15 cellular contexts compared by ENCODE assay signal in the genomic region with DNA sequence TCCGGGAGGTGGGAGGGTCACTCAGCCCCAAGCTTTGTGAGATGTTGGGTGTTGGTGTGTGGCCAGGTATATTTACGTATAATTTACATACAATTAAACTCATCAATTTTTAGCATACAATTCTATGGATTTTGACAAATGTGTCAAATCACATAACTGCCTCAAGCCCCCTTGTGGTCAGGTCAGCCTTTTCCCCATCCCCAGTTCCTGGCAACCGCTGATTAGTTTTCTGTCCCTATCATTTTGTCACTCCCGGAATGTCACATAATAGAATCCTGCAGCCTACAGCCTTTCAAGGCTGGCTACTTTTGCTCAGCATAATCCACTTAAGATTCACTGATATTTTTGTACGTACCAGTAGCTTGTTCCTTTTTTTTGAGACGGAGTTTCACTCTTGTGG. TPM values are rescaled to one million over a fixed set of nuclear protein-coding genes. Genes with fewer than 3 reads are reported as not detected.
DNase-seq lines count a peak whose midpoint lies in the region; ATAC-seq and TF ChIP-seq lines count a peak whose summit lies in the region.
"Had no signal": no experiment of that assay in that cellular context is flagged by ENCODE, and none has a peak within 500 bp of the region (broad histone marks: within the 10 kb centered on the region; RNA-seq: fewer than 3 reads in every experiment).

No MANE protein-coding gene starts in this region.

- H3K4me1 ChIP-seq in SK-N-SH (ENCODE audit: control insufficient read depth in 1 of 2, insufficient read depth in 2 of 2, low read depth in 1 of 2, low read length in 1 of 2) = peaks cover 0 to 12% of the 10 kb centered on the region in 2 experiments; a peak in 1 of 4 replicates

- H2AFZ ChIP-seq in SK-N-SH (ENCODE audit: low read depth) = no peak overlapping the region

- H3K79me2 ChIP-seq in SK-N-SH (ENCODE audit: insufficient read depth) = no peaks in the 10 kb centered on the region

- no peak overlapping the region for H3K27ac ChIP-seq in SK-N-SH (ENCODE audit: low read depth in 2 of 2, low read length in 1 of 2)
- H3K27ac ChIP-seq: cardiac muscle cell, ovary, tibial artery had no signal

- H3K4me3 ChIP-seq in SK-N-SH (ENCODE audit: low read depth in 2 of 2, low read length in 1 of 2) = peak overlapping the region in 1 of 2 experiments; percentile 2; a peak in 1 of 4 replicates
- H3K4me3 ChIP-seq in epithelial cell of proximal tubule (ENCODE audit: low read depth, low read length) = no peak overlapping the region
- H3K4me3 ChIP-seq: cardiac muscle cell, MG63, ovary, tibial artery had no signal

- H3K4me2 ChIP-seq in SK-N-SH = no peak overlapping the region

- TF ChIP-seq EP300 in SK-N-SH (IDR thresholded peaks at IDR 0.05; ENCODE audit: borderline replicate concordance in 1 of 2, low read depth in 1 of 2, low read length in 1 of 2) = no peak

- WGBS in SK-N-SH (ENCODE audit: low lambda C conversion rate) = 88% methylated on average over 6 of the region's 6 CpGs

- H3K9me2 ChIP-seq in SK-N-SH = no peaks in the 10 kb centered on the region

- CTCF ChIA-PET in SK-N-SH (lab: Yijun Ruan, JAX) = interaction anchor here (0.6 to 3.3 kb wide), 10 partner anchors 9 to 1169 kb away, joined by 3 to 14 read pairs (median 4); no protein-coding TSS in a partner anchor

- TF ChIP-seq CTCF in SK-N-SH (IDR thresholded peaks at IDR 0.05) (peak; percentile 40), epithelial cell of proximal tubule (conservative IDR thresholded peaks at IDR 0.05; ENCODE audit: low read depth, low read length) (peak; percentile 31), GM20000 (IDR thresholded peaks at IDR 0.05; ENCODE audit: extremely low read depth, missing control alignments) (no peak)

- 0 out of 2 replicates have a peak, but pooled peaks have one; percentile 9 for TF ChIP-seq RAD21 in SK-N-SH (IDR thresholded peaks at IDR 0.05; ENCODE audit: low read length)

- H3F3A ChIP-seq in SK-N-SH (replicated peaks; ENCODE audit: insufficient read depth) = peaks cover 5% of the 10 kb centered on the region

- H3K9ac ChIP-seq in SK-N-SH = no peak overlapping the region

- POLR2A ChIA-PET in SK-N-SH (lab: Yijun Ruan, JAX) = no interaction called here

- no peak for ATAC-seq in SK-N-SH treated with all-trans-retinoic acid at 6 μM for 48 hours

- no peaks in the 10 kb centered on the region for H3K36me3 ChIP-seq in SK-N-SH (replicated peaks in 1 of 2; ENCODE audit: control insufficient read depth in 1 of 2, insufficient read depth in 2 of 2, low read length in 1 of 2)
- H3K36me3 ChIP-seq: cardiac muscle cell, MG63, ovary, tibial artery had no signal

- no peaks in the 10 kb centered on the region for H3K27me3 ChIP-seq in SK-N-SH (ENCODE audit: insufficient read depth)
- H3K27me3 ChIP-seq: cardiac muscle cell, MG63, ovary had no signal

- no peaks in the 10 kb centered on the region for H4K20me1 ChIP-seq in SK-N-SH (ENCODE audit: insufficient read depth)

- peak; percentile 64 for DNase-seq in SK-N-SH
- DNase-seq in OCI-M1 (lab: John Stamatoyannopoulos, UW) = peak; percentile 30
- DNase-seq in epithelial cell of proximal tubule (ENCODE audit: low read depth) = no peak
- DNase-seq in effector CD8-positive, alpha-beta T cell (lab: John Stamatoyannopoulos, UW) = no peak
- no peak for DNase-seq in GM20000 (ENCODE audit: low spot score)
- DNase-seq in cerebellar cortex (ENCODE audit: low spot score) = no peak
- DNase-seq in NCI-H128 (lab: John Stamatoyannopoulos, UW; ENCODE audit: unreplicated experiment) = no peak
- DNase-seq: activated naive CD4-positive, alpha-beta T cell; erythroblast; MG63; NCI-H345; ovary; tibial artery had no signal

- H3K9me3 ChIP-seq in SK-N-SH = 0 out of 2 replicates have a peak, but pooled peaks cover 6% of the 10 kb centered on the region
- H3K9me3 ChIP-seq: ovary had no signal

TF ChIP-seq in SK-N-SH, 30 proteins besides CTCF, POLR2A, EP300 and RAD21:
- TF ChIP-seq, protein P1, sequence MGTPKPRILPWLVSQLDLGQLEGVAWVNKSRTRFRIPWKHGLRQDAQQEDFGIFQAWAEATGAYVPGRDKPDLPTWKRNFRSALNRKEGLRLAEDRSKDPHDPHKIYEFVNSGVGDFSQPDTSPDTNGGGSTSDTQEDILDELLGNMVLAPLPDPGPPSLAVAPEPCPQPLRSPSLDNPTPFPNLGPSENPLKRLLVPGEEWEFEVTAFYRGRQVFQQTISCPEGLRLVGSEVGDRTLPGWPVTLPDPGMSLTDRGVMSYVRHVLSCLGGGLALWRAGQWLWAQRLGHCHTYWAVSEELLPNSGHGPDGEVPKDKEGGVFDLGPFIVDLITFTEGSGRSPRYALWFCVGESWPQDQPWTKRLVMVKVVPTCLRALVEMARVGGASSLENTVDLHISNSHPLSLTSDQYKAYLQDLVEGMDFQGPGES (IDR thresholded peaks at IDR 0.05; ENCODE audit: low read depth, low read length) = no peak
- TF ChIP-seq, protein P2, sequence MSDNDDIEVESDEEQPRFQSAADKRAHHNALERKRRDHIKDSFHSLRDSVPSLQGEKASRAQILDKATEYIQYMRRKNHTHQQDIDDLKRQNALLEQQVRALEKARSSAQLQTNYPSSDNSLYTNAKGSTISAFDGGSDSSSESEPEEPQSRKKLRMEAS (IDR thresholded peaks at IDR 0.05; ENCODE audit: low read depth) = no peak
- no peak for TF ChIP-seq GABPA (IDR thresholded peaks at IDR 0.05; ENCODE audit: low read depth)
- no peak for TF ChIP-seq SMC3 (IDR thresholded peaks at IDR 0.05; ENCODE audit: low read depth, low read length)
- TF ChIP-seq ELF1 (IDR thresholded peaks at IDR 0.05) = no peak
- TF ChIP-seq, protein P3, sequence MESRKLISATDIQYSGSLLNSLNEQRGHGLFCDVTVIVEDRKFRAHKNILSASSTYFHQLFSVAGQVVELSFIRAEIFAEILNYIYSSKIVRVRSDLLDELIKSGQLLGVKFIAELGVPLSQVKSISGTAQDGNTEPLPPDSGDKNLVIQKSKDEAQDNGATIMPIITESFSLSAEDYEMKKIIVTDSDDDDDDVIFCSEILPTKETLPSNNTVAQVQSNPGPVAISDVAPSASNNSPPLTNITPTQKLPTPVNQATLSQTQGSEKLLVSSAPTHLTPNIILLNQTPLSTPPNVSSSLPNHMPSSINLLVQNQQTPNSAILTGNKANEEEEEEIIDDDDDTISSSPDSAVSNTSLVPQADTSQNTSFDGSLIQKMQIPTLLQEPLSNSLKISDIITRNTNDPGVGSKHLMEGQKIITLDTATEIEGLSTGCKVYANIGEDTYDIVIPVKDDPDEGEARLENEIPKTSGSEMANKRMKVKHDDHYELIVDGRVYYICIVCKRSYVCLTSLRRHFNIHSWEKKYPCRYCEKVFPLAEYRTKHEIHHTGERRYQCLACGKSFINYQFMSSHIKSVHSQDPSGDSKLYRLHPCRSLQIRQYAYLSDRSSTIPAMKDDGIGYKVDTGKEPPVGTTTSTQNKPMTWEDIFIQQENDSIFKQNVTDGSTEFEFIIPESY (IDR thresholded peaks at IDR 0.05; ENCODE audit: borderline replicate concordance, low read depth) = no peak
- no peak for TF ChIP-seq MXI1 (IDR thresholded peaks at IDR 0.05; ENCODE audit: low read depth, low read length)
TF ChIP-seq in SK-N-SH: peak in this region for 0.

TF ChIP-seq in SK-N-SH treated with all-trans-retinoic acid at 6 μM for 48 hours, 23 proteins besides CTCF, POLR2A, EP300 and RAD21:
- TF ChIP-seq ESRRG (CRISPR knock-in tag; IDR thresholded peaks at IDR 0.05) (no peak), ZNF8 (CRISPR knock-in tag; IDR thresholded peaks at IDR 0.05) (no peak), ZC3H10 (CRISPR knock-in tag; IDR thresholded peaks at IDR 0.05) (no peak), ISL1 (CRISPR knock-in tag; IDR thresholded peaks at IDR 0.05) (no peak), TCF4 (CRISPR knock-in tag; IDR thresholded peaks at IDR 0.05; ENCODE audit: borderline replicate concordance) (no peak)
- TF ChIP-seq, protein P4, sequence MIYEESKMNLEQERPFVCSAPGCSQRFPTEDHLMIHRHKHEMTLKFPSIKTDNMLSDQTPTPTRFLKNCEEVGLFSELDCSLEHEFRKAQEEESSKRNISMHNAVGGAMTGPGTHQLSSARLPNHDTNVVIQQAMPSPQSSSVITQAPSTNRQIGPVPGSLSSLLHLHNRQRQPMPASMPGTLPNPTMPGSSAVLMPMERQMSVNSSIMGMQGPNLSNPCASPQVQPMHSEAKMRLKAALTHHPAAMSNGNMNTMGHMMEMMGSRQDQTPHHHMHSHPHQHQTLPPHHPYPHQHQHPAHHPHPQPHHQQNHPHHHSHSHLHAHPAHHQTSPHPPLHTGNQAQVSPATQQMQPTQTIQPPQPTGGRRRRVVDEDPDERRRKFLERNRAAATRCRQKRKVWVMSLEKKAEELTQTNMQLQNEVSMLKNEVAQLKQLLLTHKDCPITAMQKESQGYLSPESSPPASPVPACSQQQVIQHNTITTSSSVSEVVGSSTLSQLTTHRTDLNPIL (CRISPR knock-in tag; IDR thresholded peaks at IDR 0.05; ENCODE audit: low read depth) = no peak

RNA-seq across cellular contexts. Expression of a gene that starts 19.4 kb away (rescaled TPM):
- 2.6 and 4.7 TPM in 2 replicates for polyA plus RNA-seq in SK-N-SH (2012; rRNA removed)
- polyA plus RNA-seq in SK-N-SH (2012; cell fraction: cytosol; rRNA removed) = 3.4 and 3.9 TPM in 2 replicates
- 16.7 and 20.0 TPM in 2 replicates for polyA plus RNA-seq in SK-N-SH (2012; cell fraction: nucleus; rRNA removed)
- 13.7 and 22.7 TPM in 2 replicates for total RNA-seq in epithelial cell of proximal tubule

Comparison
In these comparisons a context has a peak if more than half of its experiments do, and no peak if none do; other contexts are left out.
1. DNase-seq: peak in SK-N-SH (single experiment) and OCI-M1 (single experiment); none in epithelial cell of proximal tubule (single experiment), effector CD8-positive, alpha-beta T cell (single experiment), GM20000 (single experiment), cerebellar cortex (single experiment) and NCI-H128 (single experiment).